23 cellular contexts compared by ENCODE assay signal in genomic region chr11:30326911-30327310, GRCh38. TPM values are rescaled to one million over a fixed set of nuclear protein-coding genes. Genes with fewer than 3 reads are reported as not detected.
DNase-seq lines count a peak whose midpoint lies in the region; ATAC-seq and TF ChIP-seq lines count a peak whose summit lies in the region.
"Had no signal": no experiment of that assay in that cellular context is flagged by ENCODE, and none has a peak within 500 bp of the region (broad histone marks: within the 10 kb centered on the region; RNA-seq: fewer than 3 reads in every experiment).

No MANE protein-coding gene starts in this region.

- H3K4me3 Mint-ChIP-seq in activated CD4-positive, alpha-beta T cell treated with anti-CD3 and anti-CD28 coated beads, Interleukin-2, amount 10 ng/mL, durations not matched to agents 7 days and 5 days = peak overlapping the region; percentile 49
- H3K4me3 Mint-ChIP-seq in activated T-helper 17 cell treated with anti-CD3 and anti-CD28 coated beads, Interleukin-2, amount 50 U/mL, for 72 hours = peak overlapping the region; percentile 96
- H3K4me3 Mint-ChIP-seq in naive B cell = peak overlapping the region in 5 of 8 donors; percentile 23 to 53 (median 46)

- H3K36me3 Mint-ChIP-seq in activated CD4-positive, alpha-beta T cell treated with anti-CD3 and anti-CD28 coated beads, Interleukin-2, amount 10 ng/mL, durations not matched to agents 7 days and 5 days (ENCODE audit: low read depth) = peaks cover 37% of the 10 kb centered on the region
- peaks cover 77% of the 10 kb centered on the region for H3K36me3 Mint-ChIP-seq in activated T-helper 17 cell treated with anti-CD3 and anti-CD28 coated beads, Interleukin-2, amount 50 U/mL, for 72 hours (ENCODE audit: low read depth)
- H3K36me3 Mint-ChIP-seq in naive B cell = no peaks in the 10 kb centered on the region

- BruUV-seq in PC-3 (replicated peaks; lab: Mats Ljungman, UMichigan) = no TSS peak

- ATAC-seq in DND-41 (ENCODE audit: insufficient read depth, low read depth) (no peak), naive B cell (ENCODE audit: low read depth in 2 of 2) (no peak), HG03571 (IDR thresholded peaks at IDR 0.05; ENCODE audit: unreplicated experiment) (no peak), PC-3 (no peak), GM21360 (IDR thresholded peaks at IDR 0.05; ENCODE audit: unreplicated experiment) (no peak)
- no peak for ATAC-seq in activated T-helper 17 cell treated with anti-CD3 and anti-CD28 coated beads, Interleukin-2, amount 50 U/mL, for 72 hours (replicated peaks)
- ATAC-seq: activated naive CD4-positive, alpha-beta T cell treated with anti-CD3 and anti-CD28 coated beads, Interleukin-2, amount 50 U/mL, for 72 hours; gastroesophageal sphincter; left cardiac atrium; stimulated activated naive B cell treated with anti-CD40 and anti-IgM and Interleukin-4, amounts not matched to agents 10 μg/mL and 1 μg/mL and 100 μg/mL, for 72 hours had no signal

- H4K20me1 ChIP-seq in DND-41 (ENCODE audit: insufficient read depth, low read length) = peaks cover 24% of the 10 kb centered on the region; the same call in 1 of the 2 replicates
- no peaks in the 10 kb centered on the region for H4K20me1 ChIP-seq in PC-3 (ENCODE audit: low read length)

- CTCF ChIA-PET in activated CD4-positive, alpha-beta T cell treated with anti-CD3 and anti-CD28 coated beads, Interleukin-2, amount 10 ng/mL, durations not matched to agents 7 days and 5 days (lab: Charles Lee) = interaction anchor here (1.3 kb wide), 1 partner anchor 10 kb away, joined by 6 read pairs; no protein-coding TSS in a partner anchor
- CTCF ChIA-PET in PC-3 (lab: Charles Lee) = no interaction called here

- H3K4me1 ChIP-seq in DND-41 (ENCODE audit: insufficient read depth, low read length) = peaks cover 40% of the 10 kb centered on the region
- H3K4me1 ChIP-seq in PC-3 (ENCODE audit: insufficient read depth, low read length) = peaks cover 17% of the 10 kb centered on the region

- H3K4me3 ChIP-seq in DND-41 (ENCODE audit: low read depth in 1 of 2, low read length in 2 of 2) = no peak overlapping the region
- H3K4me3 ChIP-seq in PC-3 (ENCODE audit: low read length) = no peak overlapping the region
- H3K4me3 ChIP-seq: breast epithelium, gastroesophageal sphincter, GM23248, right atrium auricular region, tibial nerve had no signal

- H3K36me3 ChIP-seq in DND-41 (ENCODE audit: insufficient read depth, low read length) (peaks cover 16% of the 10 kb centered on the region), PC-3 (ENCODE audit: low read depth, low read length) (peaks cover 5% of the 10 kb centered on the region; the same call in 1 of the 2 replicates)
- H3K36me3 ChIP-seq: breast epithelium had no signal

- intact Hi-C loops in PC-3 (cut with micrococcal nuclease) = no loop called here

- H3K9me3 ChIP-seq in DND-41 (ENCODE audit: insufficient read depth, low read length, severe bottlenecking) (no peaks in the 10 kb centered on the region), PC-3 (ENCODE audit: low read length) (no peaks in the 10 kb centered on the region)
- H3K9me3 ChIP-seq: breast epithelium, gastroesophageal sphincter, right atrium auricular region, tibial nerve had no signal

- H3K4me1 Mint-ChIP-seq in activated CD4-positive, alpha-beta T cell treated with anti-CD3 and anti-CD28 coated beads, Interleukin-2, amount 10 ng/mL, durations not matched to agents 7 days and 5 days = peaks cover 62% of the 10 kb centered on the region
- H3K4me1 Mint-ChIP-seq in activated T-helper 17 cell treated with anti-CD3 and anti-CD28 coated beads, Interleukin-2, amount 50 U/mL, for 72 hours = peaks cover 25% of the 10 kb centered on the region
- peaks cover 34 to 60% (median 36%) of the 10 kb centered on the region in 3 donors for H3K4me1 Mint-ChIP-seq in naive B cell

- TF ChIP-seq CTCF in DND-41 (IDR thresholded peaks at IDR 0.05; ENCODE audit: borderline replicate concordance, extremely low read depth, low read length, poor library complexity, severe bottlenecking) (no peak), PC-3 (conservative IDR thresholded peaks at IDR 0.05; ENCODE audit: low read depth, low read length) (no peak)

- H3F3A ChIP-seq in PC-3 (ENCODE audit: low read length, unreplicated experiment) = no peaks in the 10 kb centered on the region

- no peaks in the 10 kb centered on the region for H3K27me3 Mint-ChIP-seq in activated CD4-positive, alpha-beta T cell treated with anti-CD3 and anti-CD28 coated beads, Interleukin-2, amount 10 ng/mL, durations not matched to agents 7 days and 5 days
- no peaks in the 10 kb centered on the region for H3K27me3 Mint-ChIP-seq in activated T-helper 17 cell treated with anti-CD3 and anti-CD28 coated beads, Interleukin-2, amount 50 U/mL, for 72 hours
- H3K27me3 Mint-ChIP-seq in naive B cell = no peaks in the 10 kb centered on the region
- H3K27me3 Mint-ChIP-seq: stimulated activated naive B cell treated with anti-CD40 and anti-IgM and Interleukin-4, amounts not matched to agents 10 μg/mL and 1 μg/mL and 100 μg/mL, for 72 hours had no signal

- POLR2A ChIA-PET in activated CD4-positive, alpha-beta T cell treated with anti-CD3 and anti-CD28 coated beads, Interleukin-2, amount 10 ng/mL, durations not matched to agents 7 days and 5 days (lab: Charles Lee) = no interaction called here
- POLR2A ChIA-PET in PC-3 (lab: Charles Lee; ENCODE audit: unreplicated experiment) = no interaction called here

- H3K9ac ChIP-seq in DND-41 (ENCODE audit: low read depth, low read length) (no peak overlapping the region), PC-3 (ENCODE audit: low read length) (no peak overlapping the region)
- H3K9ac ChIP-seq: GM23248 had no signal

- H3K9me3 Mint-ChIP-seq in activated CD4-positive, alpha-beta T cell treated with anti-CD3 and anti-CD28 coated beads, Interleukin-2, amount 10 ng/mL, durations not matched to agents 7 days and 5 days = no peaks in the 10 kb centered on the region
- H3K9me3 Mint-ChIP-seq in activated T-helper 17 cell treated with anti-CD3 and anti-CD28 coated beads, Interleukin-2, amount 50 U/mL, for 72 hours = no peaks in the 10 kb centered on the region
- H3K9me3 Mint-ChIP-seq in naive B cell = no peaks in the 10 kb centered on the region
- H3K9me3 Mint-ChIP-seq: activated naive CD4-positive, alpha-beta T cell treated with anti-CD3 and anti-CD28 coated beads, Interleukin-2, amount 50 U/mL, for 72 hours; stimulated activated naive B cell treated with anti-CD40 and anti-IgM and Interleukin-4, amounts not matched to agents 10 μg/mL and 1 μg/mL and 100 μg/mL, for 72 hours had no signal

- H3K27me3 ChIP-seq in DND-41 (ENCODE audit: insufficient read depth, low read length, poor library complexity) (no peaks in the 10 kb centered on the region), PC-3 (ENCODE audit: low read length) (no peaks in the 10 kb centered on the region)
- H3K27me3 ChIP-seq: breast epithelium, dorsolateral prefrontal cortex, gastroesophageal sphincter, right atrium auricular region, tibial nerve had no signal

- H3K27ac Mint-ChIP-seq in activated CD4-positive, alpha-beta T cell treated with anti-CD3 and anti-CD28 coated beads, Interleukin-2, amount 10 ng/mL, durations not matched to agents 7 days and 5 days = peak overlapping the region; percentile 88
- peak overlapping the region; percentile 90 for H3K27ac Mint-ChIP-seq in activated T-helper 17 cell treated with anti-CD3 and anti-CD28 coated beads, Interleukin-2, amount 50 U/mL, for 72 hours
- H3K27ac Mint-ChIP-seq in naive B cell = peak overlapping the region in 2 of 6 donors; percentile 34 to 66
- H3K27ac Mint-ChIP-seq: stimulated activated naive B cell treated with anti-CD40 and anti-IgM and Interleukin-4, amounts not matched to agents 10 μg/mL and 1 μg/mL and 100 μg/mL, for 72 hours had no signal

- DNase-seq in activated CD4-positive, alpha-beta T cell treated with anti-CD3 and anti-CD28 coated beads, Interleukin-2, amount 10 ng/mL, durations not matched to agents 7 days and 5 days = peak; percentile 17
- no peak for DNase-seq in activated CD4-positive, alpha-beta T cell treated with anti-CD3 and anti-CD28 coated beads, Interleukin-2, amount 50 U/mL, for 4 hours
- no peak for DNase-seq in DND-41
- DNase-seq in naive B cell = no peak
- DNase-seq in PC-3 = no peak
- DNase-seq: C1 segment of cervical spinal cord; DMS53; dorsolateral prefrontal cortex; GM23248; left cardiac atrium; NCI-H1694 treated with DMSO at 0.1 percent for 48 hours; NCI-H2227 treated with DMSO at 0.1 percent for 48 hours; nucleus accumbens; stimulated activated CD4-positive, alpha-beta T cell treated with anti-CD3 and anti-CD28 coated beads, Interleukin-15, amount 100 ng/mL, for 24 hours; stimulated activated naive B cell treated with anti-CD40 and anti-IgM and Interleukin-4, amounts not matched to agents 10 μg/mL and 1 μg/mL and 100 μg/mL, for 72 hours had no signal

- no peak overlapping the region for H3K27ac ChIP-seq in DND-41 (ENCODE audit: low read length)
- no peak overlapping the region for H3K27ac ChIP-seq in PC-3 (ENCODE audit: low read length)
- H3K27ac ChIP-seq: breast epithelium had no signal

- H2AFZ ChIP-seq in DND-41 (ENCODE audit: low read depth, low read length) (no peak overlapping the region), PC-3 (ENCODE audit: low read length) (no peak overlapping the region)
- H2AFZ ChIP-seq: GM23248 had no signal

- peaks cover 84% of the 10 kb centered on the region for H3K79me2 ChIP-seq in DND-41 (ENCODE audit: insufficient read depth, low read length)
- H3K79me2 ChIP-seq in PC-3 (ENCODE audit: low read length) = peaks cover 70% of the 10 kb centered on the region

- no peaks in the 10 kb centered on the region for H3K9me2 ChIP-seq in PC-3 (replicated peaks; ENCODE audit: low read length)

- H3K4me2 ChIP-seq in DND-41 (ENCODE audit: insufficient read depth, low read length) (peak overlapping the region; percentile 11; the same call in 1 of the 2 replicates), PC-3 (ENCODE audit: low read length) (no peak overlapping the region)

RNA-seq across cellular contexts. Expression of gene ARL14EP, which starts 4.0 kb away (rescaled TPM):
- total RNA-seq in activated CD4-positive, alpha-beta T cell treated with anti-CD3 and anti-CD28 coated beads, Interleukin-2, amount 10 ng/mL, durations not matched to agents 7 days and 5 days = 10 to 100 TPM; 36.5 to 47.6 TPM
- 10 to 100 TPM; 22.8 to 25.3 TPM for total RNA-seq in activated T-helper 17 cell treated with anti-CD3 and anti-CD28 coated beads, Interleukin-2, amount 50 U/mL, for 72 hours
- polyA plus RNA-seq in naive B cell (ENCODE audit: low read depth in 6 of 6) = 100 to 1,000 TPM in 1 of 6 donors, 10 to 100 TPM in 5; 60.4 to 131 (median 92.3) TPM
- 8.4 and 10.7 TPM in 2 replicates for total RNA-seq in PC-3 (2014; rRNA removed)

Comparison
In these comparisons a context has a peak if more than half of its experiments do, and no peak if none do; other contexts are left out.
1. H3K4me3 Mint-ChIP-seq: peak in every context shown above with its lines; median percentile 96 in activated T-helper 17 cell treated with anti-CD3 and anti-CD28 coated beads, Interleukin-2, amount 50 U/mL, for 72 hours; 49 in activated CD4-positive, alpha-beta T cell treated with anti-CD3 and anti-CD28 coated beads, Interleukin-2, amount 10 ng/mL, durations not matched to agents 7 days and 5 days; 46 in naive B cell.